ENCODE assay signal across 8 cellular contexts in genomic region chr19:3554254-3555083, GRCh38. TPM values are rescaled to one million over a fixed set of nuclear protein-coding genes. Genes with fewer than 3 reads are reported as not detected.
DNase-seq lines count a peak whose midpoint lies in the region; ATAC-seq, FAIRE-seq and TF ChIP-seq lines count a peak whose summit lies in the region.

No MANE protein-coding gene starts in this region.

- WGBS in heart right ventricle, 2 donors, result 71 to 81% methylated on average over 21 of the region's 21 CpGs
- 74% methylated on average over 21 of the region's 21 CpGs for WGBS in right cardiac atrium

- peak overlapping the region in 8 of 10 donors; percentile 10 to 92 (median 76) for H3K27ac ChIP-seq in heart right ventricle
- no peak overlapping the region for H3K27ac ChIP-seq in right cardiac atrium (ENCODE audit: low read length)
- peak overlapping the region; percentile 38 for H3K27ac ChIP-seq in layer of hippocampus (ENCODE audit: low read depth, low read length)
- H3K27ac ChIP-seq in upper lobe of right lung, result peak overlapping the region; percentile 55

- H3K4me3 ChIP-seq in heart right ventricle (peak overlapping the region in 3 of 10 donors; percentile 3 to 84 (median 18)), right cardiac atrium (ENCODE audit: low read length) (no peak overlapping the region), upper lobe of right lung (peak overlapping the region; percentile 13)

- H3K4me1 ChIP-seq in heart right ventricle (peaks cover 10 to 55% (median 52%) of the 10 kb centered on the region in 9 donors), right cardiac atrium (ENCODE audit: control insufficient read depth, insufficient read depth, low read length) (peaks cover 2% of the 10 kb centered on the region), upper lobe of right lung (peaks cover 22% of the 10 kb centered on the region)

- H3K9me3 Mint-ChIP-seq in activated T-cell treated with anti-CD3 and anti-CD28 coated beads, Interleukin-2, amount 50 U/mL, for 72 hours, result no peaks in the 10 kb centered on the region

- H3K9me3 ChIP-seq in heart right ventricle (no peaks in the 10 kb centered on the region), right cardiac atrium (ENCODE audit: control insufficient read depth, low read length) (no peaks in the 10 kb centered on the region), upper lobe of right lung (no peaks in the 10 kb centered on the region)

- H3K27me3 ChIP-seq in heart right ventricle (no peaks in the 10 kb centered on the region), right cardiac atrium (ENCODE audit: control insufficient read depth, insufficient read depth) (no peaks in the 10 kb centered on the region), layer of hippocampus (ENCODE audit: control insufficient read depth, insufficient read depth, low read length) (no peaks in the 10 kb centered on the region), upper lobe of right lung (no peaks in the 10 kb centered on the region)

- H3K4me3 Mint-ChIP-seq in activated T-cell treated with anti-CD3 and anti-CD28 coated beads, Interleukin-2, amount 50 U/mL, for 72 hours, result peak overlapping the region; percentile 85 to 96

- DNase-seq in heart right ventricle (no peak), right cardiac atrium (no peak), upper lobe of right lung (no peak), H54 (ENCODE audit: insufficient read length, low spot score) (no peak)
- DNase-seq in activated T-cell treated with anti-CD3 and anti-CD28 coated beads, Interleukin-2, amount 50 U/mL, for 72 hours, result peak in 1 of 2 donors; percentile 40

- H3K4me1 Mint-ChIP-seq in activated T-cell treated with anti-CD3 and anti-CD28 coated beads, Interleukin-2, amount 50 U/mL, for 72 hours (ENCODE audit: low read depth), result peaks cover 55% of the 10 kb centered on the region

- ATAC-seq in heart right ventricle (no peak), right cardiac atrium (no peak), upper lobe of right lung (no peak), GM18907 (IDR thresholded peaks at IDR 0.05; ENCODE audit: unreplicated experiment) (no peak), GM19467 (IDR thresholded peaks at IDR 0.05; ENCODE audit: unreplicated experiment) (no peak)
- no peak for ATAC-seq in activated T-cell treated with anti-CD3 and anti-CD28 coated beads, Interleukin-2, amount 50 U/mL, for 72 hours (replicated peaks in 1 of 2)

- intact Hi-C loops in heart right ventricle (cut with DNase I), result loop anchor here in 4 of 10 donors (5.0 to 10.0 kb wide), 2 partner anchors 63 to 150 kb away; partner anchors contain the start of genes PIP5K1C (in 3 of the 4) and TJP3 (in 3 of the 4)
- intact Hi-C loops in right cardiac atrium (cut with DNase I), result no loop called here
- intact Hi-C loops in upper lobe of right lung (cut with DNase I), result no loop called here

- FAIRE-seq in H54 (lab: Jason Lieb, UNC), result no peak

- H3K27ac Mint-ChIP-seq in activated T-cell treated with anti-CD3 and anti-CD28 coated beads, Interleukin-2, amount 50 U/mL, for 72 hours, result peak overlapping the region; percentile 93

- no peak for TF ChIP-seq POLR2A in H54 (IDR thresholded peaks at IDR 0.05; ENCODE audit: low read depth, low read length)

- TF ChIP-seq CTCF in heart right ventricle (IDR thresholded peaks at IDR 0.05) (no peak), upper lobe of right lung (IDR thresholded peaks at IDR 0.05) (no peak)

- peaks cover 0 to 2% of the 10 kb centered on the region in 2 donors for H3K36me3 Mint-ChIP-seq in activated T-cell treated with anti-CD3 and anti-CD28 coated beads, Interleukin-2, amount 50 U/mL, for 72 hours (ENCODE audit: insufficient read depth in 2 of 2)

- H3K27me3 Mint-ChIP-seq in activated T-cell treated with anti-CD3 and anti-CD28 coated beads, Interleukin-2, amount 50 U/mL, for 72 hours (ENCODE audit: low read depth), result no peaks in the 10 kb centered on the region

- H3K36me3 ChIP-seq in heart right ventricle (peaks cover 0 to 10% (median 0%) of the 10 kb centered on the region in 9 donors), upper lobe of right lung (no peaks in the 10 kb centered on the region)

RNA-seq across cellular contexts. Expression of gene MFSD12, which starts 2.9 kb away (rescaled TPM):
- total RNA-seq in heart right ventricle (10 to 100 TPM; 11.6 to 41.3 (median 21.0) TPM), right cardiac atrium (10 to 100 TPM; 20.6 to 31.7 (median 29.6) TPM), upper lobe of right lung (95.9 TPM)
- polyA plus RNA-seq in heart right ventricle (10 to 100 TPM; 24.3 to 43.2 TPM), right cardiac atrium (21.3 TPM)
- total RNA-seq in activated T-cell treated with anti-CD3 and anti-CD28 coated beads, Interleukin-2, amount 50 U/mL, for 72 hours, result 10 to 100 TPM; 50.8 to 69.9 TPM

RNA-seq across cellular contexts. Expression of gene TEKTIP1, which starts 15.5 kb away (rescaled TPM):
- 1 to 10 TPM in 2 of 10 donors, under 1 TPM in 8; 0.38 to 1.3 (median 0.79) TPM for total RNA-seq in heart right ventricle
- polyA plus RNA-seq in heart right ventricle, result under 1 TPM in 1 of 2 donors, not detected in 1; 0.09 TPM
- 1 to 10 TPM in 1 of 4 donors, under 1 TPM in 1, not detected in 2; 0.97 to 1.2 TPM for total RNA-seq in right cardiac atrium
- polyA plus RNA-seq in right cardiac atrium, result 0.20 TPM
- total RNA-seq in activated T-cell treated with anti-CD3 and anti-CD28 coated beads, Interleukin-2, amount 50 U/mL, for 72 hours, result 10 to 100 TPM in 1 of 2 donors, 1 to 10 TPM in 1; 4.6 to 10.7 TPM
- total RNA-seq in upper lobe of right lung, result 3.2 TPM

RNA-seq across cellular contexts. Expression of gene HMG20B, which starts 18.3 kb away (rescaled TPM):
- total RNA-seq in heart right ventricle, result 10 to 100 TPM; 19.5 to 49.3 (median 30.3) TPM
- polyA plus RNA-seq in heart right ventricle, result 10 to 100 TPM; 65.2 to 73.3 TPM
- total RNA-seq in right cardiac atrium, result 10 to 100 TPM; 35.7 to 46.0 (median 36.2) TPM
- polyA plus RNA-seq in right cardiac atrium, result 50.5 TPM
- total RNA-seq in activated T-cell treated with anti-CD3 and anti-CD28 coated beads, Interleukin-2, amount 50 U/mL, for 72 hours, result 10 to 100 TPM; 68.9 to 78.3 TPM
- total RNA-seq in upper lobe of right lung, result 60.0 TPM

RNA-seq across cellular contexts. Expression of gene GIPC3, which starts 30.8 kb away (rescaled TPM):
- total RNA-seq in heart right ventricle (1 to 10 TPM; 1.3 to 2.8 (median 2.1) TPM), right cardiac atrium (1 to 10 TPM in 2 of 4 donors, under 1 TPM in 2; 0.89 to 2.1 (median 1.2) TPM), upper lobe of right lung (6.5 TPM)
- polyA plus RNA-seq in heart right ventricle (1 to 10 TPM in 1 of 2 donors, under 1 TPM in 1; 0.90 to 2.4 TPM), right cardiac atrium (1.2 TPM)
- total RNA-seq in activated T-cell treated with anti-CD3 and anti-CD28 coated beads, Interleukin-2, amount 50 U/mL, for 72 hours, result 1 to 10 TPM in 1 of 2 donors, under 1 TPM in 1; 0.65 to 1.1 TPM

RNA-seq across cellular contexts. Expression of gene FZR1, which starts 48.4 kb away (rescaled TPM):
- 10 to 100 TPM; 21.0 to 30.8 (median 27.1) TPM for total RNA-seq in heart right ventricle
- polyA plus RNA-seq in heart right ventricle, result 10 to 100 TPM; 13.5 to 15.2 TPM
- 10 to 100 TPM; 18.6 to 23.3 (median 21.8) TPM for total RNA-seq in right cardiac atrium
- 14.3 TPM for polyA plus RNA-seq in right cardiac atrium
- 10 to 100 TPM; 66.2 to 85.9 TPM for total RNA-seq in activated T-cell treated with anti-CD3 and anti-CD28 coated beads, Interleukin-2, amount 50 U/mL, for 72 hours
- total RNA-seq in upper lobe of right lung, result 30.8 TPM
